10 cellular contexts compared by ENCODE assay signal in the genomic region with DNA sequence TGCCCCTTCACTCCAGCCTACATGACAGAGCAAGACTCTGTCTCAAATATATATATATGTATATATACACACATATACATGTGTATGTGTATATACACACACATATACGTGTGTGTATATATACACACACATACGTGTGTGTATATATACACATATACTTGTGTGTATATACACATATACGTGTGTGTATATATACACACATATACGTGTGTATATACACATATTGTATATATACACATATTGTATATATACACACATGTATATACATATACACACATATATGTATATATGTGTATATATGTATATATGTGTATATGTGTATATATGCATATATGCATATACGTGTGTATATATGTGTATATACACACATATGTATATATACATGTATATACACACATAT.
"Had no signal": no experiment of that assay in that cellular context is flagged by ENCODE, and none has a peak within 500 bp of the region (broad histone marks: within the 10 kb centered on the region; RNA-seq: fewer than 3 reads in every experiment).

No MANE protein-coding gene starts in this region.

- H3K4me1 ChIP-seq: HAP-1 had no signal

- DNase-seq: GM23248, GOT3, H9, HCEC 1CT, HFFc6 had no signal

- H3K36me3 ChIP-seq: HAP-1 had no signal

- FAIRE-seq: H1, H54 had no signal

- H3K4me2 ChIP-seq: GM23338 had no signal

- H3K9ac ChIP-seq: GM23248 had no signal

- H3K4me3 ChIP-seq: GM23248, GM23338, HAP-1 had no signal

- H3K9me3 ChIP-seq: HAP-1 had no signal

- H2AFZ ChIP-seq: GM23248, GM23338 had no signal

- H3K27ac ChIP-seq: GM23248 had no signal

- ATAC-seq: GM23338, HCT116 had no signal
